ENCODE assay signal across 15 cellular contexts in the genomic region with DNA sequence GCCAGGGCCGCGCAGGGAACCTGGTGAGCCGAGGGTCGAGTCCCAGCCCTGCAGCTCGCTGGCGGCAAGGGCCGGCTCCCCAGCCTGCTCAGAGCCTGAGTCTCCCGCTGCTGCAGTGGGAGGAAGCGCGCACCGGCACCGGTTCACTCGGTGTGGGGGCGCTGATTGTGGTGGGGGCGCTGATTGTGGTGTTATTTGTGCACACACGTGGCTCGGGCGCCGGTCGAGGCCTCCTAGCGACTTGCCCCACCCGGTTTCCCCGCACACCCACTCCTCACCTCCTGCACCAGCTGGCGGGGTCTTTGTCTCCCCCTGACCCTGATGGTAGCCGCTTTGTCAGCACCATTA.
A peak's percentile ranks its signal among the peaks of the same experiment; 100 is the strongest.
DNase-seq lines count a peak whose midpoint lies in the region; ATAC-seq and TF ChIP-seq lines count a peak whose summit lies in the region.
"Had no signal": no experiment of that assay in that cellular context is flagged by ENCODE, and none has a peak within 500 bp of the region (broad histone marks: within the 10 kb centered on the region; RNA-seq: fewer than 3 reads in every experiment).

No MANE protein-coding gene starts in this region.

- peaks cover 20% of the 10 kb centered on the region for H3K27me3 ChIP-seq in GM23248 (replicated peaks; ENCODE audit: insufficient read depth)
- no peaks in the 10 kb centered on the region for H3K27me3 ChIP-seq in neural cell (ENCODE audit: insufficient read depth, low read depth, low read length)
- H3K27me3 ChIP-seq in gastroesophageal sphincter, result peaks cover 69% of the 10 kb centered on the region
- H3K27me3 ChIP-seq in upper lobe of right lung, result peaks cover 21% of the 10 kb centered on the region

- no peaks in the 10 kb centered on the region for H3K9me3 Mint-ChIP-seq in WTC11
- H3K9me3 Mint-ChIP-seq: activated B cell treated with CpG ODN at 0.5 μM for 24 hours; activated T-helper 2 cell treated with anti-CD3 and anti-CD28 coated beads, Interferon-gamma antibody, Interleukin-2, Interleukin-4, amounts not matched to agents 10 μg/mL and 5 μg/mL and 100 μg/mL, durations not matched to agents 14 hours and 24 hours and 36 hours; central memory CD8-positive, alpha-beta T cell had no signal

- H3K27ac Mint-ChIP-seq in WTC11, result no peak overlapping the region
- H3K27ac Mint-ChIP-seq: activated B cell treated with CpG ODN at 0.5 μM for 24 hours; activated T-helper 2 cell treated with anti-CD3 and anti-CD28 coated beads, Interferon-gamma antibody, Interleukin-2, Interleukin-4, amounts not matched to agents 10 μg/mL and 5 μg/mL and 100 μg/mL, durations not matched to agents 14 hours and 24 hours and 36 hours; CD4-positive, CD25-positive, alpha-beta regulatory T cell had no signal

- WGBS in GM23248 (ENCODE audit: low coverage in 1 of 2, low lambda C conversion rate in 2 of 2, missing lambda C conversion rate in 2 of 2), 2 experiments, result 17 to 21% methylated on average over 18 of the region's 25 CpGs
- no CpG with 5 or more reads among the region's 25 CpGs for WGBS in gastroesophageal sphincter (ENCODE audit: low coverage in 1 of 2), 2 donors

- peaks cover 11% of the 10 kb centered on the region; the same call in 1 of the 2 replicates for H3K4me1 Mint-ChIP-seq in WTC11
- H3K4me1 Mint-ChIP-seq: central memory CD8-positive, alpha-beta T cell had no signal

- in situ Hi-C loops in GM23248 (cut with MboI), result loop anchor here (10.0 kb wide), 1 partner anchor 687 kb away; no protein-coding TSS in a partner anchor

- POLR2A ChIA-PET in AG04449 (lab: Yijun Ruan, JAX), result interaction anchor here (0.7 to 1.2 kb wide), 2 partner anchors 265 to 267 kb away, joined by 3 read pairs; a partner anchor contains a TSS
- POLR2A ChIA-PET in WTC11 (lab: Charles Lee), result interaction anchor here (1.1 kb wide), 1 partner anchor 267 kb away, joined by 8 read pairs; a partner anchor contains a TSS

- H3K9me3 ChIP-seq in GM23248 (ENCODE audit: low read depth), result no peaks in the 10 kb centered on the region
- H3K9me3 ChIP-seq in neural cell (ENCODE audit: low read length), result no peaks in the 10 kb centered on the region
- no peaks in the 10 kb centered on the region for H3K9me3 ChIP-seq in gastroesophageal sphincter
- H3K9me3 ChIP-seq in upper lobe of right lung, result no peaks in the 10 kb centered on the region

- H3K4me3 Mint-ChIP-seq in WTC11, result peak overlapping the region; percentile 25; the same call in 1 of the 2 replicates
- H3K4me3 Mint-ChIP-seq: activated B cell treated with CpG ODN at 0.5 μM for 24 hours; central memory CD8-positive, alpha-beta T cell had no signal

- H3K4me3 ChIP-seq in AG04449 (ENCODE audit: low read depth, low read length) (peak overlapping the region; percentile 30), GM23248 (peak overlapping the region; percentile 76), neural cell (ENCODE audit: low read length) (peak overlapping the region; percentile 59), gastroesophageal sphincter (peak overlapping the region in 1 of 2 donors; percentile 53), upper lobe of right lung (no peak overlapping the region)

- no peak for TF ChIP-seq RAD21 in neural cell (conservative IDR thresholded peaks at IDR 0.05)

- ATAC-seq in WTC11, result no peak
- no peak for ATAC-seq in gastroesophageal sphincter
- ATAC-seq in upper lobe of right lung, result no peak

- TF ChIP-seq EP300 in neural cell (conservative IDR thresholded peaks at IDR 0.05; ENCODE audit: poor library complexity, severe bottlenecking) (no peak), gastroesophageal sphincter (IDR thresholded peaks at IDR 0.05) (no peak)

- H3F3A ChIP-seq in GM23248 (ENCODE audit: insufficient read depth) (no peaks in the 10 kb centered on the region), neural cell (ENCODE audit: insufficient read depth, low read length, poor library complexity, severe bottlenecking) (no peaks in the 10 kb centered on the region)

- H3K27ac ChIP-seq in GM23248, result no peak overlapping the region
- peak overlapping the region; percentile 68 for H3K27ac ChIP-seq in neural cell (ENCODE audit: low read length)
- H3K27ac ChIP-seq in gastroesophageal sphincter, result no peak overlapping the region
- no peak overlapping the region for H3K27ac ChIP-seq in upper lobe of right lung
- H3K27ac ChIP-seq: skin epidermis had no signal

- H3K9ac ChIP-seq in GM23248 (peak overlapping the region; percentile 63; the same call in 1 of the 2 replicates), neural cell (ENCODE audit: low read length) (peak overlapping the region; percentile 75)

- no peaks in the 10 kb centered on the region for H4K20me1 ChIP-seq in GM23248 (ENCODE audit: insufficient read depth)
- H4K20me1 ChIP-seq in neural cell (ENCODE audit: insufficient read depth), result no peaks in the 10 kb centered on the region

- H3K79me2 ChIP-seq in GM23248 (ENCODE audit: insufficient read depth), result no peaks in the 10 kb centered on the region
- H3K79me2 ChIP-seq in neural cell (replicated peaks; ENCODE audit: insufficient read depth, low read length), result no peaks in the 10 kb centered on the region

- CTCF ChIA-PET in AG04449 (lab: Yijun Ruan, JAX) (interaction anchor here (0.6 to 24.0 kb wide), 53 partner anchors 11 to 1605 kb away, joined by 3 to 509 read pairs (median 4); a partner anchor contains a TSS), WTC11 (lab: Charles Lee) (interaction anchor here (0.6 to 5.4 kb wide), 55 partner anchors 9 to 1499 kb away, joined by 3 to 148 read pairs (median 5); a partner anchor contains a TSS)

- intact Hi-C loops in upper lobe of right lung (cut with DNase I), result loop anchor here (10.0 kb wide), 1 partner anchor 267 kb away; a partner anchor contains a TSS

- DNase-seq in AG04449 (ENCODE audit: low read depth, low spot score) (no peak), GM23248 (no peak), WTC11 (ENCODE audit: low spot score) (no peak), HCEC 1CT (no peak), upper lobe of right lung (no peak), DMS79 (lab: John Stamatoyannopoulos, UW) (no peak)
- DNase-seq: foreskin melanocyte, NCI-H2081 treated with DMSO at 0.1 percent for 48 hours had no signal

- H3K36me3 ChIP-seq in GM23248 (ENCODE audit: low read depth) (no peaks in the 10 kb centered on the region), neural cell (ENCODE audit: insufficient read depth, low read length) (no peaks in the 10 kb centered on the region), gastroesophageal sphincter (no peaks in the 10 kb centered on the region), upper lobe of right lung (no peaks in the 10 kb centered on the region)

- no peaks in the 10 kb centered on the region for H3K9me2 ChIP-seq in GM23248 (ENCODE audit: insufficient read depth)
- no peaks in the 10 kb centered on the region for H3K9me2 ChIP-seq in neural cell (ENCODE audit: insufficient read depth, low read length)

- H3K27me3 Mint-ChIP-seq in WTC11 (ENCODE audit: low read depth), result peaks cover 22% of the 10 kb centered on the region

- H3K4me1 ChIP-seq in GM23248 (ENCODE audit: insufficient read depth) (no peaks in the 10 kb centered on the region), gastroesophageal sphincter (peaks cover 0 to 13% (median 5%) of the 10 kb centered on the region in 3 donors), upper lobe of right lung (no peaks in the 10 kb centered on the region)

- TF ChIP-seq POLR2A in gastroesophageal sphincter (IDR thresholded peaks at IDR 0.05), result no peak

- H2AFZ ChIP-seq in GM23248 (peak overlapping the region; percentile 75), neural cell (ENCODE audit: low read depth, low read length) (peak overlapping the region; percentile 92)

- peak overlapping the region; percentile 73 for H3K4me2 ChIP-seq in GM23248 (ENCODE audit: unreplicated experiment)
- H3K4me2 ChIP-seq in neural cell (ENCODE audit: low read length), result no peak overlapping the region

- TF ChIP-seq CTCF in AG04449 (IDR thresholded peaks at IDR 0.05; ENCODE audit: insufficient read depth, low read length, missing control alignments) (no peak), WTC11 (IDR thresholded peaks at IDR 0.05) (no peak), neural cell (IDR thresholded peaks at IDR 0.05; ENCODE audit: poor library complexity, severe bottlenecking) (no peak), gastroesophageal sphincter (IDR thresholded peaks at IDR 0.05) (no peak), upper lobe of right lung (IDR thresholded peaks at IDR 0.05) (no peak)

- H3K36me3 Mint-ChIP-seq in WTC11, result no peaks in the 10 kb centered on the region
- H3K36me3 Mint-ChIP-seq: CD4-positive, CD25-positive, alpha-beta regulatory T cell had no signal

TF ChIP-seq in WTC11, 78 proteins besides CTCF, POLR2A, EP300 and RAD21:
- 0 out of 2 replicates have a peak, but pooled peaks have one; percentile 1 for TF ChIP-seq ETV6 (CRISPR knock-in tag; IDR thresholded peaks at IDR 0.05)
- no peak for TF ChIP-seq GABPB1 (CRISPR knock-in tag; IDR thresholded peaks at IDR 0.05)

TF ChIP-seq in neural cell, 6 proteins besides CTCF, POLR2A, EP300 and RAD21:
- no peak for TF ChIP-seq TAF1 (IDR thresholded peaks at IDR 0.05; ENCODE audit: low read depth)
- TF ChIP-seq, protein P1, sequence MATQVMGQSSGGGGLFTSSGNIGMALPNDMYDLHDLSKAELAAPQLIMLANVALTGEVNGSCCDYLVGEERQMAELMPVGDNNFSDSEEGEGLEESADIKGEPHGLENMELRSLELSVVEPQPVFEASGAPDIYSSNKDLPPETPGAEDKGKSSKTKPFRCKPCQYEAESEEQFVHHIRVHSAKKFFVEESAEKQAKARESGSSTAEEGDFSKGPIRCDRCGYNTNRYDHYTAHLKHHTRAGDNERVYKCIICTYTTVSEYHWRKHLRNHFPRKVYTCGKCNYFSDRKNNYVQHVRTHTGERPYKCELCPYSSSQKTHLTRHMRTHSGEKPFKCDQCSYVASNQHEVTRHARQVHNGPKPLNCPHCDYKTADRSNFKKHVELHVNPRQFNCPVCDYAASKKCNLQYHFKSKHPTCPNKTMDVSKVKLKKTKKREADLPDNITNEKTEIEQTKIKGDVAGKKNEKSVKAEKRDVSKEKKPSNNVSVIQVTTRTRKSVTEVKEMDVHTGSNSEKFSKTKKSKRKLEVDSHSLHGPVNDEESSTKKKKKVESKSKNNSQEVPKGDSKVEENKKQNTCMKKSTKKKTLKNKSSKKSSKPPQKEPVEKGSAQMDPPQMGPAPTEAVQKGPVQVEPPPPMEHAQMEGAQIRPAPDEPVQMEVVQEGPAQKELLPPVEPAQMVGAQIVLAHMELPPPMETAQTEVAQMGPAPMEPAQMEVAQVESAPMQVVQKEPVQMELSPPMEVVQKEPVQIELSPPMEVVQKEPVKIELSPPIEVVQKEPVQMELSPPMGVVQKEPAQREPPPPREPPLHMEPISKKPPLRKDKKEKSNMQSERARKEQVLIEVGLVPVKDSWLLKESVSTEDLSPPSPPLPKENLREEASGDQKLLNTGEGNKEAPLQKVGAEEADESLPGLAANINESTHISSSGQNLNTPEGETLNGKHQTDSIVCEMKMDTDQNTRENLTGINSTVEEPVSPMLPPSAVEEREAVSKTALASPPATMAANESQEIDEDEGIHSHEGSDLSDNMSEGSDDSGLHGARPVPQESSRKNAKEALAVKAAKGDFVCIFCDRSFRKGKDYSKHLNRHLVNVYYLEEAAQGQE (IDR thresholded peaks at IDR 0.05; ENCODE audit: borderline replicate concordance), result no peak
TF ChIP-seq in neural cell: peak in this region for 0.
